ENCODE assay signal across 8 cellular contexts in genomic region chr1:85259866-85260345, GRCh38. TPM values are rescaled to one million over a fixed set of nuclear protein-coding genes. Genes with fewer than 3 reads are reported as not detected.
DNase-seq lines count a peak whose midpoint lies in the region; ATAC-seq, FAIRE-seq and TF ChIP-seq lines count a peak whose summit lies in the region.

No MANE protein-coding gene starts in this region.

- H3K4me1 ChIP-seq in thyroid gland: peaks cover 0 to 11% of the 10 kb centered on the region in 2 donors

- ATAC-seq in stimulated activated naive CD8-positive, alpha-beta T cell treated with anti-CD3 and anti-CD28 coated beads, Interleukin-15, Interleukin-2, amounts not matched to agents 100 U/mL and 50 U/mL, for 24 hours: no peak
- ATAC-seq in GM18858 (IDR thresholded peaks at IDR 0.05; ENCODE audit: unreplicated experiment): no peak

- H3K36me3 ChIP-seq in thyroid gland: peaks cover 3 to 7% of the 10 kb centered on the region in 2 donors

- no peaks in the 10 kb centered on the region for H3K9me3 ChIP-seq in thyroid gland

- peaks cover 38% of the 10 kb centered on the region for H3K36me3 Mint-ChIP-seq in stimulated activated naive CD8-positive, alpha-beta T cell treated with anti-CD3 and anti-CD28 coated beads, Interleukin-15, Interleukin-2, amounts not matched to agents 100 ng/mL and 50 ng/mL, for 24 hours (ENCODE audit: low read depth)

- TF ChIP-seq POLR2A in thyroid gland (IDR thresholded peaks at IDR 0.05): no peak

- peak overlapping the region; percentile 71 for H3K27ac ChIP-seq in layer of hippocampus (ENCODE audit: low read depth, low read length)
- peak overlapping the region; percentile 54 to 82 (median 55) for H3K27ac ChIP-seq in thyroid gland

- H3K4me3 Mint-ChIP-seq in stimulated activated naive CD8-positive, alpha-beta T cell treated with anti-CD3 and anti-CD28 coated beads, Interleukin-15, Interleukin-2, amounts not matched to agents 100 ng/mL and 50 ng/mL, for 24 hours: peak overlapping the region; percentile 95

- H3K27me3 ChIP-seq in layer of hippocampus (ENCODE audit: control insufficient read depth, insufficient read depth, low read length) (no peaks in the 10 kb centered on the region), thyroid gland (no peaks in the 10 kb centered on the region)

- no peak for DNase-seq in stimulated activated naive CD8-positive, alpha-beta T cell treated with anti-CD3 and anti-CD28 coated beads, Interleukin-15, Interleukin-2, amounts not matched to agents 100 U/mL and 50 U/mL, for 24 hours
- DNase-seq in astrocyte of the cerebellum (ENCODE audit: low read depth) (no peak), thyroid gland (peak; percentile 23 to 26), G401 (ENCODE audit: low spot score) (no peak), urothelium cell line (ENCODE audit: low spot score) (no peak)

- peaks cover 40% of the 10 kb centered on the region for H3K4me1 Mint-ChIP-seq in stimulated activated naive CD8-positive, alpha-beta T cell treated with anti-CD3 and anti-CD28 coated beads, Interleukin-15, Interleukin-2, amounts not matched to agents 100 ng/mL and 50 ng/mL, for 24 hours (ENCODE audit: low read depth)

- in situ Hi-C loops in astrocyte of the cerebellum (cut with HindIII; ENCODE audit: low sequenced_read_pairs) (no loop called here), G401 (cut with HindIII; ENCODE audit: low sequenced_read_pairs) (no loop called here)

- no peak for TF ChIP-seq CTCF in astrocyte of the cerebellum (IDR thresholded peaks at IDR 0.05; ENCODE audit: low read depth, low read length, missing control alignments)
- peak in 1 of 6 experiments; percentile 8 for TF ChIP-seq CTCF in thyroid gland (IDR thresholded peaks at IDR 0.05)

- intact Hi-C loops in thyroid gland (cut with DNase I): loop anchor here (5.0 kb wide), 3 partner anchors 58 to 313 kb away; partner anchors contain the start of gene SYDE2

- H3K4me3 ChIP-seq in astrocyte of the cerebellum (ENCODE audit: low read depth, low read length): peak overlapping the region; percentile 92
- H3K4me3 ChIP-seq in thyroid gland (replicated peaks in 1 of 3): peak overlapping the region in 2 of 3 donors; percentile 69 to 87

- 12% methylated on average over 8 of the region's 8 CpGs for WGBS in thyroid gland, 2 donors

- no peaks in the 10 kb centered on the region for H3K9me3 Mint-ChIP-seq in stimulated activated naive CD8-positive, alpha-beta T cell treated with anti-CD3 and anti-CD28 coated beads, Interleukin-15, Interleukin-2, amounts not matched to agents 100 ng/mL and 50 ng/mL, for 24 hours

- H3K27ac Mint-ChIP-seq in stimulated activated naive CD8-positive, alpha-beta T cell treated with anti-CD3 and anti-CD28 coated beads, Interleukin-15, Interleukin-2, amounts not matched to agents 100 ng/mL and 50 ng/mL, for 24 hours: peak overlapping the region; percentile 49

- H3K27me3 Mint-ChIP-seq in stimulated activated naive CD8-positive, alpha-beta T cell treated with anti-CD3 and anti-CD28 coated beads, Interleukin-15, Interleukin-2, amounts not matched to agents 100 ng/mL and 50 ng/mL, for 24 hours: no peaks in the 10 kb centered on the region

- FAIRE-seq in urothelium cell line (lab: Jason Lieb, UNC): no peak

RNA-seq across cellular contexts. Expression of gene C1orf52, which starts 0.4 kb away (rescaled TPM):
- 10 to 100 TPM in 3 of 4 donors, 1 to 10 TPM in 1; 9.0 to 28.7 (median 17.5) TPM for total RNA-seq in thyroid gland
- 23.2 and 34.3 TPM in 2 replicates for total RNA-seq in G401 (2014; rRNA removed; shearing (Covaris generic))

RNA-seq across cellular contexts. Expression of gene BCL10, which starts 16.5 kb away (rescaled TPM):
- total RNA-seq in thyroid gland: 10 to 100 TPM; 13.6 to 28.5 (median 15.1) TPM
- total RNA-seq in G401 (2014; rRNA removed; shearing (Covaris generic)): 6.7 and 7.9 TPM in 2 replicates

RNA-seq across cellular contexts. Expression of gene SYDE2, which starts 59.1 kb away (rescaled TPM):
- total RNA-seq in thyroid gland: 10 to 100 TPM; 15.2 to 30.8 (median 20.5) TPM
- 9.2 and 12.0 TPM in 2 replicates for total RNA-seq in G401 (2014; rRNA removed; shearing (Covaris generic))

Comparison
In these comparisons a context has a peak if more than half of its experiments do, and no peak if none do; other contexts are left out.
1. DNase-seq: peak in thyroid gland (2 of 2); none in stimulated activated naive CD8-positive, alpha-beta T cell treated with anti-CD3 and anti-CD28 coated beads, Interleukin-15, Interleukin-2, amounts not matched to agents 100 U/mL and 50 U/mL, for 24 hours (single experiment), astrocyte of the cerebellum (single experiment), G401 (single experiment) and urothelium cell line (single experiment).